31 cellular contexts compared by ENCODE assay signal in the genomic region with DNA sequence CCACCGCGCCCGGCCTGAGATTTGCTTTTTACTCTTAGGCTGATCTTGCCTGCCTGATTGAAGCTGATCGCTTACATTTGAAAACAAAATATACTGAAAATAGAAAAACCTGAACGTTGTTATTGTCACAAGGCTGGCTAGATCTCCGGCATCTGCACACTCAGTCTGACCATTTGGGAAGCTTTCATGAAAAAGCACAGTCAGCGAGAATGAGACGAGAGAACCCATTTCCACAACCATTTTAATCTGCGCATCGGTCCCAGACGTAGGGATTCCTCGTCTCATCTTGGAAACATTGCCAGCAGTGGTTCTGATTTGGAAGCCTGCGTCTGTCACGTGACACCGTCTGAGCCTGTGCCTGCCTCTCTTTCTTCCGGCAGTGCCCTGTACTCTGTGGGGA. TPM values are rescaled to one million over a fixed set of nuclear protein-coding genes. Genes with fewer than 3 reads are reported as not detected.
"Had no signal": no experiment of that assay in that cellular context is flagged by ENCODE, and none has a peak within 500 bp of the region (broad histone marks: within the 10 kb centered on the region; RNA-seq: fewer than 3 reads in every experiment).

No MANE protein-coding gene starts in this region.

- H3K4me1 ChIP-seq: ascending aorta, breast epithelium, colonic mucosa had no signal

- H3K27ac Mint-ChIP-seq: activated CD4-positive, alpha-beta memory T cell treated with anti-CD3 and anti-CD28 coated beads for 36 hours; activated CD4-positive, alpha-beta T cell treated with anti-CD3 and anti-CD28 coated beads for 36 hours; activated CD4-positive, alpha-beta T cell treated with anti-CD3 and anti-CD28 coated beads, Interleukin-2, amount 10 ng/mL, durations not matched to agents 24 days and 14 days; activated naive CD4-positive, alpha-beta T cell treated with anti-CD3 and anti-CD28 coated beads, Interleukin-2, amount 10 ng/mL, durations not matched to agents 7 days and 5 days; activated naive CD4-positive, alpha-beta T cell treated with anti-CD3 and anti-CD28 coated beads, Interleukin-2, amount 50 U/mL, for 72 hours; activated naive CD8-positive, alpha-beta T cell treated with anti-CD3 and anti-CD28 coated beads, Interleukin-2, amount 10 ng/mL, durations not matched to agents 7 days and 5 days; activated T-cell treated with anti-CD3 and anti-CD28 coated beads, Interleukin-2, amount 50 U/mL, for 24 hours; activated T-cell treated with anti-CD3 and anti-CD28 coated beads, Interleukin-2, amount 50 U/mL, for 72 hours; T-helper 17 cell; T-helper 2 cell treated with Interferon-gamma antibody and Interleukin-4, amounts not matched to agents 5 μg/mL and 100 μg/mL, for 36 hours had no signal

- DNase-seq: activated CD4-positive, alpha-beta memory T cell treated with anti-CD3 and anti-CD28 coated beads for 36 hours; activated CD4-positive, alpha-beta T cell treated with anti-CD3 and anti-CD28 coated beads for 36 hours; activated CD4-positive, alpha-beta T cell treated with anti-CD3 and anti-CD28 coated beads, Interleukin-2, amount 10 ng/mL, durations not matched to agents 24 days and 14 days; activated CD4-positive, CD25-positive, alpha-beta regulatory T cell; activated CD4-positive, CD25-positive, alpha-beta regulatory T cell treated with anti-CD3 and anti-CD28 coated beads, Interleukin-2, amount 50 U/mL, for 72 hours; activated CD8-positive, alpha-beta memory T cell treated with anti-CD3 and anti-CD28 coated beads, Interleukin-2, amount 50 U/mL, for 48 hours; activated gamma-delta T cell; activated naive CD4-positive, alpha-beta T cell; activated naive CD4-positive, alpha-beta T cell treated with anti-CD3 and anti-CD28 coated beads, Interleukin-2, amount 10 ng/mL, durations not matched to agents 7 days and 5 days; activated naive CD8-positive, alpha-beta T cell treated with anti-CD3 and anti-CD28 coated beads, Interleukin-2, amount 10 ng/mL, durations not matched to agents 7 days and 5 days; activated T-cell treated with anti-CD3 and anti-CD28 coated beads for 4 hours; activated T-cell treated with anti-CD3 and anti-CD28 coated beads, Interleukin-2, amount 50 U/mL, for 24 hours; activated T-cell treated with anti-CD3 and anti-CD28 coated beads, Interleukin-2, amount 50 U/mL, for 72 hours; central memory CD4-positive, alpha-beta T cell; cerebellar nuclear complex; colonic mucosa; effector CD8-positive, alpha-beta T cell; foreskin fibroblast; head of caudate nucleus; T-helper 1 cell; T-helper 17 cell; T1000 had no signal

- H3K4me3 ChIP-seq: ascending aorta, breast epithelium, cardiac muscle cell, colonic mucosa had no signal

- H3K4me1 Mint-ChIP-seq: brain had no signal

- FAIRE-seq: endometrium, frontal cortex had no signal

- ATAC-seq: activated CD4-positive, alpha-beta T cell treated with anti-CD3 and anti-CD28 coated beads for 36 hours; activated naive CD4-positive, alpha-beta T cell treated with anti-CD3 and anti-CD28 coated beads, Interleukin-2, amount 50 U/mL, for 72 hours; activated T-cell treated with anti-CD3 and anti-CD28 coated beads, Interleukin-2, amount 50 U/mL, for 72 hours; esophagus mucosa; T-helper 17 cell had no signal

- H3K4me3 Mint-ChIP-seq: activated CD4-positive, alpha-beta memory T cell treated with anti-CD3 and anti-CD28 coated beads for 36 hours; activated CD4-positive, alpha-beta T cell treated with anti-CD3 and anti-CD28 coated beads for 36 hours; activated CD4-positive, alpha-beta T cell treated with anti-CD3 and anti-CD28 coated beads, Interleukin-2, amount 10 ng/mL, durations not matched to agents 24 days and 14 days; activated naive CD4-positive, alpha-beta T cell treated with anti-CD3 and anti-CD28 coated beads, Interleukin-2, amount 10 ng/mL, durations not matched to agents 7 days and 5 days; activated naive CD8-positive, alpha-beta T cell treated with anti-CD3 and anti-CD28 coated beads, Interleukin-2, amount 10 ng/mL, durations not matched to agents 7 days and 5 days; activated T-cell treated with anti-CD3 and anti-CD28 coated beads, Interleukin-2, amount 50 U/mL, for 24 hours; activated T-cell treated with anti-CD3 and anti-CD28 coated beads, Interleukin-2, amount 50 U/mL, for 72 hours; brain; T-helper 17 cell; T-helper 2 cell treated with Interferon-gamma antibody and Interleukin-4, amounts not matched to agents 5 μg/mL and 100 μg/mL, for 36 hours had no signal

- H3K27me3 ChIP-seq: ascending aorta, breast epithelium, cardiac muscle cell, colonic mucosa had no signal

- H3K9me3 ChIP-seq: ascending aorta, breast epithelium, colonic mucosa had no signal

- H3K27ac ChIP-seq: ascending aorta, breast epithelium, cardiac muscle cell, colonic mucosa had no signal

- H3K9me3 Mint-ChIP-seq: activated CD4-positive, alpha-beta memory T cell treated with anti-CD3 and anti-CD28 coated beads for 36 hours; activated CD4-positive, alpha-beta T cell treated with anti-CD3 and anti-CD28 coated beads, Interleukin-2, amount 10 ng/mL, durations not matched to agents 24 days and 14 days; activated naive CD4-positive, alpha-beta T cell treated with anti-CD3 and anti-CD28 coated beads, Interleukin-2, amount 10 ng/mL, durations not matched to agents 7 days and 5 days; activated naive CD4-positive, alpha-beta T cell treated with anti-CD3 and anti-CD28 coated beads, Interleukin-2, amount 50 U/mL, for 72 hours; activated naive CD8-positive, alpha-beta T cell treated with anti-CD3 and anti-CD28 coated beads, Interleukin-2, amount 10 ng/mL, durations not matched to agents 7 days and 5 days; activated T-cell treated with anti-CD3 and anti-CD28 coated beads, Interleukin-2, amount 50 U/mL, for 24 hours; activated T-cell treated with anti-CD3 and anti-CD28 coated beads, Interleukin-2, amount 50 U/mL, for 72 hours; brain; T-helper 2 cell treated with Interferon-gamma antibody and Interleukin-4, amounts not matched to agents 5 μg/mL and 100 μg/mL, for 36 hours had no signal

- H3K27me3 Mint-ChIP-seq: activated CD4-positive, alpha-beta memory T cell treated with anti-CD3 and anti-CD28 coated beads for 36 hours; activated CD4-positive, alpha-beta T cell treated with anti-CD3 and anti-CD28 coated beads for 36 hours; activated CD4-positive, alpha-beta T cell treated with anti-CD3 and anti-CD28 coated beads, Interleukin-2, amount 10 ng/mL, durations not matched to agents 24 days and 14 days; activated naive CD4-positive, alpha-beta T cell treated with anti-CD3 and anti-CD28 coated beads, Interleukin-2, amount 10 ng/mL, durations not matched to agents 7 days and 5 days; activated naive CD8-positive, alpha-beta T cell treated with anti-CD3 and anti-CD28 coated beads, Interleukin-2, amount 10 ng/mL, durations not matched to agents 7 days and 5 days; activated T-cell treated with anti-CD3 and anti-CD28 coated beads, Interleukin-2, amount 50 U/mL, for 24 hours; brain; T-helper 17 cell had no signal

RNA-seq across cellular contexts. Expression of a gene that starts 46.5 kb away (rescaled TPM):
- total RNA-seq: ascending aorta had no signal
